In the genomic region with DNA sequence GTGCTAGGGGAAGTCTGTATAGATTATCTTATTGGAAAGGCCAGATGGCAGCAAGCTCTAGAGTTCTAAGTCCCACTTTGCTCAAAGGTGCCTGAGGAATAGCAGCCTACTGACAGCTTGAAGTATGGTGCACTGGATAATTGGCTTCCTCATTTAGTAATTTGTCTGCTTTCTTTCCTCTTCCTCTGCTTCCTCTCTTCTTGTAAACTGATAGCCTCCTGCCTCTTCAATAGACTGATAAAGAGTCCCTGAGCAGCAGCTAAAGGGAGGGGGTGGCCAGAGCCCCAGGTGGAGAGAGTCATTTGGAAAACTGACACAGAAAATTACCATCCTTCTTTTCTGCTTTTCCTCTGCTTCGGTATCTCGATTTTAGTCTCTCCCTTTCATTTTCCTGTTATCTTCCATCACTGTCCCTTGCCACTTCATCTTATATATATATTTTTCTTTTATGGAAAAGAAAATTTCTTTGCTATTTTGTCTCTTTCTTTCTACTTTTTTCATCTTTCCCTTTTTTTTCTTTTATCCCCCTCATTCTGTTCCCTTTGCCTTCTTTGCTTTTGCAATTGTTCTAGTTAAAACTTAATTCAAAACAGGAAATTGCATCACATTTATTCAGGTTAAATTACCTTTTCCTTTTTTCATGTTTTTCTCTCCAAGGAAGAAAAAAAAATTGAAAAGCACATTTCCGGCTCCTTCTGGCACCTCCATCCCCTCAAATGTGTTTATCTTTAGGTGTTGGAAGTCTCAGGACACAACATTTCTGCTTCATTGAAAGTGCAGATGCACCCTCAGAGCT, we compare ENCODE assay signal across 1 cellular context.
TF ChIP-seq lines count a peak whose summit lies in the region.

No MANE protein-coding gene starts in this region.

TF ChIP-seq in SK-N-SH treated with all-trans-retinoic acid at 6 μM for 48 hours, 23 proteins besides CTCF, POLR2A, EP300 and RAD21 (continued from another document):
- no peak for TF ChIP-seq ISL1 (CRISPR knock-in tag; IDR thresholded peaks at IDR 0.05)
